In genomic region chr14:23035303-23036164, GRCh38 we compare ENCODE assay signal across 9 cellular contexts. TPM values are rescaled to one million over a fixed set of nuclear protein-coding genes. Genes with fewer than 3 reads are reported as not detected.
DNase-seq lines count a peak whose midpoint lies in the region; TF ChIP-seq lines count a peak whose summit lies in the region.
"Had no signal": no experiment of that assay in that cellular context is flagged by ENCODE, and none has a peak within 500 bp of the region (broad histone marks: within the 10 kb centered on the region; RNA-seq: fewer than 3 reads in every experiment).

No MANE protein-coding gene starts in this region.

- H2AFZ ChIP-seq in trophoblast cell (ENCODE audit: insufficient read depth, low read length, poor library complexity): no peak overlapping the region

- no peak overlapping the region for H3K4me2 ChIP-seq in trophoblast cell (ENCODE audit: low read length)

- no peak overlapping the region for H3K14ac ChIP-seq in trophoblast cell (ENCODE audit: low read length)

- no peaks in the 10 kb centered on the region for H3K9me3 ChIP-seq in CD8-positive, alpha-beta memory T cell (ENCODE audit: low read length)
- no peaks in the 10 kb centered on the region for H3K9me3 ChIP-seq in SJCRH30 (replicated peaks)
- H3K9me3 ChIP-seq in trophoblast cell (ENCODE audit: insufficient read depth, low read depth, low read length): no peaks in the 10 kb centered on the region

- CTCF ChIA-PET in CD8-positive, alpha-beta memory T cell (lab: Charles Lee): no interaction called here

- H2BK5ac ChIP-seq in trophoblast cell (ENCODE audit: low read depth, low read length, poor library complexity): no peak overlapping the region

- peaks cover 7 to 33% (median 8%) of the 10 kb centered on the region in 3 donors for H3K36me3 Mint-ChIP-seq in CD8-positive, alpha-beta memory T cell
- peaks cover 18% of the 10 kb centered on the region for H3K36me3 Mint-ChIP-seq in osteocyte (ENCODE audit: unreplicated experiment)

- DNase-seq in CD8-positive, alpha-beta memory T cell: no peak
- DNase-seq in SJCRH30: no peak
- DNase-seq in epithelial cell of proximal tubule (ENCODE audit: low read depth): no peak
- no peak for DNase-seq in osteocyte (ENCODE audit: extremely low spot score, unreplicated experiment)
- DNase-seq in stimulated activated CD8-positive, alpha-beta memory T cell treated with anti-CD3 and anti-CD28 coated beads, Interleukin-4, amount 100 ng/mL, for 48 hours: no peak
- no peak for DNase-seq in stimulated activated naive CD4-positive, alpha-beta T cell (lab: John Stamatoyannopoulos, UW)
- no peak for DNase-seq in trophoblast cell
- DNase-seq in NCI-H510A treated with DMSO at 0.1 percent for 48 hours (lab: John Stamatoyannopoulos, UW): no peak
- DNase-seq: NCI-H1417 had no signal

- H3K9me3 Mint-ChIP-seq in CD8-positive, alpha-beta memory T cell: no peaks in the 10 kb centered on the region
- no peaks in the 10 kb centered on the region for H3K9me3 Mint-ChIP-seq in osteocyte (ENCODE audit: unreplicated experiment)

- H4K91ac ChIP-seq in trophoblast cell (ENCODE audit: low read depth, low read length): no peak overlapping the region

- H3K27ac ChIP-seq in CD8-positive, alpha-beta memory T cell (ENCODE audit: low read depth, low read length): peak overlapping the region; percentile 90
- H3K27ac ChIP-seq in SJCRH30: peak overlapping the region; percentile 96
- no peak overlapping the region for H3K27ac ChIP-seq in trophoblast cell (ENCODE audit: low read depth, low read length)

- H3K4me1 ChIP-seq in CD8-positive, alpha-beta memory T cell (ENCODE audit: insufficient read depth, low read length): peaks cover 19% of the 10 kb centered on the region
- peaks cover 4% of the 10 kb centered on the region; the same call in 1 of the 2 replicates for H3K4me1 ChIP-seq in SJCRH30
- peaks cover 3 to 7% of the 10 kb centered on the region in 2 experiments for H3K4me1 ChIP-seq in trophoblast cell (ENCODE audit: control insufficient read depth in 1 of 2, insufficient read depth in 2 of 2, low read length in 2 of 2)

- no peak overlapping the region for H3K23ac ChIP-seq in trophoblast cell (ENCODE audit: low read length)

- H3K18ac ChIP-seq in trophoblast cell (ENCODE audit: low read length): no peak overlapping the region

- no peak overlapping the region for H2BK12ac ChIP-seq in trophoblast cell (ENCODE audit: low read length)

- H3K79me2 ChIP-seq in trophoblast cell (ENCODE audit: control insufficient read depth, insufficient read depth, low read length, poor library complexity): peaks cover 12% of the 10 kb centered on the region

- peak overlapping the region; percentile 83 to 98 (median 89) for H3K4me3 Mint-ChIP-seq in CD8-positive, alpha-beta memory T cell
- H3K4me3 Mint-ChIP-seq in osteocyte (ENCODE audit: unreplicated experiment): peak overlapping the region; percentile 93

- H3K9ac ChIP-seq in trophoblast cell (ENCODE audit: low read length): no peak overlapping the region

- no peak overlapping the region for H3K4ac ChIP-seq in trophoblast cell (ENCODE audit: low read depth, low read length)

- TF ChIP-seq CTCF in epithelial cell of proximal tubule (conservative IDR thresholded peaks at IDR 0.05; ENCODE audit: low read depth, low read length): no peak
- TF ChIP-seq CTCF in osteocyte (IDR thresholded peaks at IDR 0.05): no peak

- H3K27ac Mint-ChIP-seq in CD8-positive, alpha-beta memory T cell: peak overlapping the region; percentile 92 to 100 (median 98)
- peak overlapping the region; percentile 97 for H3K27ac Mint-ChIP-seq in osteocyte (ENCODE audit: unreplicated experiment)

- no peak overlapping the region for H2AK5ac ChIP-seq in trophoblast cell (ENCODE audit: low read length)

- no peak overlapping the region for H4K8ac ChIP-seq in trophoblast cell (ENCODE audit: low read depth, low read length)

- peak overlapping the region; percentile 80 for H3K4me3 ChIP-seq in CD8-positive, alpha-beta memory T cell (ENCODE audit: low read length)
- H3K4me3 ChIP-seq in SJCRH30: peak overlapping the region; percentile 84
- H3K4me3 ChIP-seq in epithelial cell of proximal tubule (ENCODE audit: low read depth, low read length): peak overlapping the region; percentile 88
- no peak overlapping the region for H3K4me3 ChIP-seq in trophoblast cell (ENCODE audit: low read depth, low read length)

- WGBS in trophoblast cell (ENCODE audit: extremely low coverage, insufficient coverage, insufficient read length): no CpG with 5 or more reads among the region's 15 CpGs

- peaks cover 0 to 1% of the 10 kb centered on the region in 2 donors for H3K27me3 Mint-ChIP-seq in CD8-positive, alpha-beta memory T cell
- no peaks in the 10 kb centered on the region for H3K27me3 Mint-ChIP-seq in osteocyte (ENCODE audit: unreplicated experiment)

- H3K4me1 Mint-ChIP-seq in CD8-positive, alpha-beta memory T cell: peaks cover 27 to 36% (median 35%) of the 10 kb centered on the region in 3 donors
- peaks cover 25% of the 10 kb centered on the region for H3K4me1 Mint-ChIP-seq in osteocyte (ENCODE audit: unreplicated experiment)

- no peaks in the 10 kb centered on the region for H3K27me3 ChIP-seq in CD8-positive, alpha-beta memory T cell (ENCODE audit: insufficient read depth, low read length, poor library complexity, severe bottlenecking)
- no peaks in the 10 kb centered on the region for H3K27me3 ChIP-seq in SJCRH30
- H3K27me3 ChIP-seq in trophoblast cell (ENCODE audit: insufficient read depth, low read length): no peaks in the 10 kb centered on the region

- H3K36me3 ChIP-seq in CD8-positive, alpha-beta memory T cell (ENCODE audit: insufficient read depth, low read length): peaks cover 15% of the 10 kb centered on the region
- peaks cover 30% of the 10 kb centered on the region for H3K36me3 ChIP-seq in SJCRH30
- peaks cover 14 to 16% of the 10 kb centered on the region in 2 experiments for H3K36me3 ChIP-seq in trophoblast cell (ENCODE audit: control insufficient read depth in 1 of 2, insufficient read depth in 2 of 2, low read length in 2 of 2)

- POLR2A ChIA-PET in CD8-positive, alpha-beta memory T cell (lab: Charles Lee): interaction anchor here (1.0 to 1.4 kb wide), 3 partner anchors 28 to 269 kb away, joined by 3 to 4 read pairs (median 4); partner anchors contain the start of gene OXA1L

- H4K12ac ChIP-seq in trophoblast cell (ENCODE audit: low read depth, low read length): no peak overlapping the region

- H2BK120ac ChIP-seq in trophoblast cell (ENCODE audit: insufficient read depth, low read length, poor library complexity): no peak overlapping the region

- peaks cover 9% of the 10 kb centered on the region for H3K79me1 ChIP-seq in trophoblast cell (ENCODE audit: low read length)

RNA-seq across cellular contexts. Expression of gene PSMB5, which starts 0.8 kb away (rescaled TPM):
- total RNA-seq in CD8-positive, alpha-beta memory T cell: 100 to 1,000 TPM; 186 to 198 TPM
- 37.1 TPM for polyA plus RNA-seq in CD8-positive, alpha-beta memory T cell
- total RNA-seq in SJCRH30 (2014; rRNA removed; shearing (Covaris generic)): 224 and 242 TPM in 2 replicates
- total RNA-seq in epithelial cell of proximal tubule (388 and 413 TPM in 2 replicates), osteocyte (144 and 147 TPM in 2 replicates)
- 159 and 160 TPM in 2 replicates for polyA plus RNA-seq in trophoblast cell (2013)

RNA-seq across cellular contexts. Expression of gene PSMB11, which starts 6.5 kb away (rescaled TPM):
- total RNA-seq in CD8-positive, alpha-beta memory T cell: not detected
- not detected for polyA plus RNA-seq in CD8-positive, alpha-beta memory T cell
- total RNA-seq in SJCRH30 (2014; rRNA removed; shearing (Covaris generic)): not detected in 2 replicates
- not detected in 2 replicates for total RNA-seq in epithelial cell of proximal tubule
- not detected in 2 replicates for total RNA-seq in osteocyte
- polyA plus RNA-seq in trophoblast cell (2013): not detected in 2 replicates

RNA-seq across cellular contexts. Expression of gene CDH24, which starts 21.8 kb away (rescaled TPM):
- total RNA-seq in CD8-positive, alpha-beta memory T cell: under 1 TPM; 0.82 to 0.88 TPM
- polyA plus RNA-seq in CD8-positive, alpha-beta memory T cell: 0.36 TPM
- 8.3 and 9.6 TPM in 2 replicates for total RNA-seq in SJCRH30 (2014; rRNA removed; shearing (Covaris generic))
- total RNA-seq in epithelial cell of proximal tubule (11.1 and 17.7 TPM in 2 replicates), osteocyte (13.3 and 13.7 TPM in 2 replicates)
- 24.3 and 24.6 TPM in 2 replicates for polyA plus RNA-seq in trophoblast cell (2013)

RNA-seq across cellular contexts. Expression of gene C14orf93, which starts 25.6 kb away (rescaled TPM):
- total RNA-seq in CD8-positive, alpha-beta memory T cell: 1 to 10 TPM; 7.5 to 8.3 TPM
- 5.8 TPM for polyA plus RNA-seq in CD8-positive, alpha-beta memory T cell
- 11.9 and 13.5 TPM in 2 replicates for total RNA-seq in SJCRH30 (2014; rRNA removed; shearing (Covaris generic))
- total RNA-seq in epithelial cell of proximal tubule (6.0 and 9.4 TPM in 2 replicates), osteocyte (11.4 and 12.4 TPM in 2 replicates)
- 3.0 and 3.6 TPM in 2 replicates for polyA plus RNA-seq in trophoblast cell (2013)

RNA-seq across cellular contexts. Expression of gene AJUBA, which starts 53.2 kb away (rescaled TPM):
- 1 to 10 TPM in 1 of 2 experiments, under 1 TPM in 1; 0.90 to 1.2 TPM for total RNA-seq in CD8-positive, alpha-beta memory T cell
- 0.64 TPM for polyA plus RNA-seq in CD8-positive, alpha-beta memory T cell
- total RNA-seq in SJCRH30 (2014; rRNA removed; shearing (Covaris generic)): 41.1 and 47.3 TPM in 2 replicates
- total RNA-seq in epithelial cell of proximal tubule: 63.2 and 105 TPM in 2 replicates
- 111 and 115 TPM in 2 replicates for total RNA-seq in osteocyte
- 24.6 and 25.3 TPM in 2 replicates for polyA plus RNA-seq in trophoblast cell (2013)
